In genomic region chr1:86774305-86775304, GRCh38 we compare ENCODE assay signal across 8 cellular contexts.
DNase-seq lines count a peak whose midpoint lies in the region; ATAC-seq, FAIRE-seq and TF ChIP-seq lines count a peak whose summit lies in the region.

No MANE protein-coding gene starts in this region.

- WGBS in pancreas, 2 donors, result 18 to 19% methylated on average over 11 of the region's 11 CpGs

- TF ChIP-seq CTCF in pancreas (IDR thresholded peaks at IDR 0.05), result no peak

- H3K27ac Mint-ChIP-seq in activated CD8-positive, alpha-beta memory T cell treated with anti-CD3 and anti-CD28 coated beads, Interleukin-2, amount 10 ng/mL, durations not matched to agents 7 days and 5 days, result peak overlapping the region; percentile 5

- H3K9me3 Mint-ChIP-seq in activated CD8-positive, alpha-beta memory T cell treated with anti-CD3 and anti-CD28 coated beads, Interleukin-2, amount 10 ng/mL, durations not matched to agents 7 days and 5 days (ENCODE audit: low read depth), result no peaks in the 10 kb centered on the region

- DNase-seq in COLO668 (lab: John Stamatoyannopoulos, UW; ENCODE audit: unreplicated experiment) (peak; percentile 80), NCI-H748 (lab: John Stamatoyannopoulos, UW; ENCODE audit: unreplicated experiment) (peak; percentile 74), foreskin melanocyte (peak; percentile 77), pancreas (peak in 4 of 6 donors; percentile 25 to 66 (median 41)), ureter (ENCODE audit: low spot score) (peak; percentile 52)
- DNase-seq in activated CD8-positive, alpha-beta memory T cell treated with anti-CD3 and anti-CD28 coated beads, Interleukin-2, amount 10 ng/mL, durations not matched to agents 7 days and 5 days, result peak; percentile 60

- CTCF ChIA-PET in activated CD8-positive, alpha-beta memory T cell treated with anti-CD3 and anti-CD28 coated beads, Interleukin-2, amount 10 ng/mL, durations not matched to agents 7 days and 5 days (lab: Charles Lee), result interaction anchor here (1.1 kb wide), 1 partner anchor 395 kb away, joined by 3 read pairs; no protein-coding TSS in a partner anchor

- no peak for FAIRE-seq in pancreas (lab: Jason Lieb, UNC)

- H3K27me3 ChIP-seq in pancreas, result no peaks in the 10 kb centered on the region

- H3K9me3 ChIP-seq in pancreas, result no peaks in the 10 kb centered on the region

- H3K4me3 ChIP-seq in pancreas, result no peak overlapping the region

- H3K27me3 Mint-ChIP-seq in activated CD8-positive, alpha-beta memory T cell treated with anti-CD3 and anti-CD28 coated beads, Interleukin-2, amount 10 ng/mL, durations not matched to agents 7 days and 5 days, result no peaks in the 10 kb centered on the region

- no peak overlapping the region for H3K4me3 Mint-ChIP-seq in activated CD8-positive, alpha-beta memory T cell treated with anti-CD3 and anti-CD28 coated beads, Interleukin-2, amount 10 ng/mL, durations not matched to agents 7 days and 5 days

- ATAC-seq in GM19438 (IDR thresholded peaks at IDR 0.05; ENCODE audit: low read depth, unreplicated experiment), result peak; percentile 83
- ATAC-seq in HG03460 (IDR thresholded peaks at IDR 0.05; ENCODE audit: unreplicated experiment), result peak; percentile 99
- peak; percentile 65 for ATAC-seq in activated CD8-positive, alpha-beta memory T cell treated with anti-CD3 and anti-CD28 coated beads, Interleukin-2, amount 10 ng/mL, durations not matched to agents 7 days and 5 days
- peak; percentile 78 to 92 (median 86) for ATAC-seq in pancreas

- no peaks in the 10 kb centered on the region for H3K36me3 Mint-ChIP-seq in activated CD8-positive, alpha-beta memory T cell treated with anti-CD3 and anti-CD28 coated beads, Interleukin-2, amount 10 ng/mL, durations not matched to agents 7 days and 5 days

- H3K27ac ChIP-seq in pancreas, result peak overlapping the region in 2 of 4 donors; percentile 64 to 66

- intact Hi-C loops in pancreas (cut with DNase I), result no loop called here

- H3K36me3 ChIP-seq in pancreas, result no peaks in the 10 kb centered on the region

- H3K4me1 Mint-ChIP-seq in activated CD8-positive, alpha-beta memory T cell treated with anti-CD3 and anti-CD28 coated beads, Interleukin-2, amount 10 ng/mL, durations not matched to agents 7 days and 5 days, result peaks cover 12% of the 10 kb centered on the region

- H3K4me1 ChIP-seq in pancreas, result peaks cover 2 to 25% (median 5%) of the 10 kb centered on the region in 3 donors
